In genomic region chr12:126963825-126964224, GRCh38 we compare ENCODE assay signal across 20 cellular contexts.
"Had no signal": no experiment of that assay in that cellular context is flagged by ENCODE, and none has a peak within 500 bp of the region (broad histone marks: within the 10 kb centered on the region; RNA-seq: fewer than 3 reads in every experiment).

No MANE protein-coding gene starts in this region.

- H3K36me3 ChIP-seq: esophagus squamous epithelium, gastrocnemius medialis, heart right ventricle, left lung, lower lobe of right lung had no signal

- H3K27me3 ChIP-seq: dorsolateral prefrontal cortex, esophagus squamous epithelium, gastrocnemius medialis, heart right ventricle, left lung had no signal

- H3K9me3 Mint-ChIP-seq: mesothelial cell of epicardium had no signal

- DNase-seq: dermis blood vessel endothelial cell; dorsolateral prefrontal cortex; effector CD4-positive, alpha-beta T cell; effector memory CD4-positive, alpha-beta T cell; esophagus squamous epithelium; foreskin fibroblast; foreskin melanocyte; gastrocnemius medialis; glutamatergic neuron; head of caudate nucleus; heart right ventricle; hippocampal formation; left cardiac atrium; left lung; left ventricle myocardium superior; lower lobe of right lung; mesenchymal stem cell; mucosa of descending colon had no signal

- H3K4me3 Mint-ChIP-seq: mesothelial cell of epicardium had no signal

- H3K9me3 ChIP-seq: esophagus squamous epithelium, gastrocnemius medialis, left lung, lower lobe of right lung, mucosa of descending colon had no signal

- H3K4me1 Mint-ChIP-seq: mesothelial cell of epicardium had no signal

- ATAC-seq: gastrocnemius medialis, heart right ventricle, left cardiac atrium, left lung, left ventricle myocardium superior, lower lobe of right lung, mucosa of descending colon had no signal

- H3K4me1 ChIP-seq: esophagus squamous epithelium, gastrocnemius medialis, heart right ventricle, left lung, lower lobe of right lung had no signal

- H3K27ac ChIP-seq: coronary artery, dorsolateral prefrontal cortex, esophagus squamous epithelium, gastrocnemius medialis, heart right ventricle, left lung, lower lobe of right lung had no signal

- H3K27ac Mint-ChIP-seq: mesothelial cell of epicardium had no signal

- H3K4me3 ChIP-seq: coronary artery, dorsolateral prefrontal cortex, esophagus squamous epithelium, gastrocnemius medialis, heart right ventricle, left lung, lower lobe of right lung, mucosa of descending colon had no signal
